ENCODE assay signal across 17 cellular contexts in genomic region chr10:70679498-70679897, GRCh38. TPM values are rescaled to one million over a fixed set of nuclear protein-coding genes. Genes with fewer than 3 reads are reported as not detected.
DNase-seq lines count a peak whose midpoint lies in the region; ATAC-seq and TF ChIP-seq lines count a peak whose summit lies in the region.
"Had no signal": no experiment of that assay in that cellular context is flagged by ENCODE, and none has a peak within 500 bp of the region (broad histone marks: within the 10 kb centered on the region; RNA-seq: fewer than 3 reads in every experiment).

No MANE protein-coding gene starts in this region.

- DNase-seq in GM04504 (ENCODE audit: low read depth) (peak; percentile 82), foreskin fibroblast (peak; percentile 87 to 96), skeletal muscle cell (ENCODE audit: low read depth) (peak; percentile 56), Calu3 (no peak), activated gamma-delta T cell treated with Interleukin-2 at 50 U/mL for 16 hours (no peak), NCI-H146 (lab: John Stamatoyannopoulos, UW) (no peak)
- DNase-seq: activated CD8-positive, alpha-beta memory T cell treated with anti-CD3 and anti-CD28 coated beads, Interleukin-2, amount 50 U/mL, for 4 hours; foreskin keratinocyte; naive B cell; NCI-H1048; NCI-H748 treated with DMSO at 0.1 percent for 48 hours; SJCRH30 had no signal

- no peak overlapping the region for H3K4me3 Mint-ChIP-seq in Calu3 (ENCODE audit: low read depth, unreplicated experiment)
- H3K4me3 Mint-ChIP-seq: naive B cell had no signal

- H3K4me1 Mint-ChIP-seq in Calu3 (ENCODE audit: low read depth, unreplicated experiment): no peaks in the 10 kb centered on the region

- peaks cover 61% of the 10 kb centered on the region for H3K27me3 Mint-ChIP-seq in Calu3 (ENCODE audit: unreplicated experiment)

- H3K9me3 Mint-ChIP-seq in Calu3 (ENCODE audit: low read depth, unreplicated experiment): no peaks in the 10 kb centered on the region
- H3K9me3 Mint-ChIP-seq: activated naive CD4-positive, alpha-beta T cell treated with anti-CD3 and anti-CD28 coated beads, Interleukin-2, amount 50 U/mL, for 72 hours; naive B cell had no signal

- no peak overlapping the region for H3K4me3 ChIP-seq in foreskin fibroblast (ENCODE audit: low read depth in 1 of 2, low read length in 2 of 2)
- H3K4me3 ChIP-seq in skeletal muscle cell (ENCODE audit: low read depth, low read length): no peak overlapping the region
- H3K4me3 ChIP-seq: right lobe of liver, SJCRH30 had no signal

- CTCF ChIA-PET in Calu3 (lab: Charles Lee): no interaction called here

- TF ChIP-seq CTCF in foreskin fibroblast (IDR thresholded peaks at IDR 0.05; ENCODE audit: low read depth, low read length): no peak
- no peak for TF ChIP-seq CTCF in Calu3 (IDR thresholded peaks at IDR 0.05; ENCODE audit: unreplicated experiment)

- intact Hi-C loops in Calu3 (cut with micrococcal nuclease; ENCODE audit: unreplicated experiment): no loop called here

- peak; percentile 87 for ATAC-seq in SK-N-SH treated with all-trans-retinoic acid at 6 μM for 48 hours
- ATAC-seq: activated naive CD4-positive, alpha-beta T cell treated with anti-CD3 and anti-CD28 coated beads, Interleukin-2, amount 50 U/mL, for 72 hours; foreskin keratinocyte; right lobe of liver had no signal

- H3K27ac Mint-ChIP-seq in Calu3 (ENCODE audit: unreplicated experiment): no peak overlapping the region

- H3K36me3 Mint-ChIP-seq in Calu3 (ENCODE audit: insufficient read depth, unreplicated experiment): no peaks in the 10 kb centered on the region
- H3K36me3 Mint-ChIP-seq: activated naive CD4-positive, alpha-beta T cell treated with anti-CD3 and anti-CD28 coated beads, Interleukin-2, amount 50 U/mL, for 72 hours; naive B cell had no signal

- BruUV-seq in Calu3 (replicated peaks; lab: Mats Ljungman, UMichigan): no TSS peak

TF ChIP-seq in SK-N-SH treated with all-trans-retinoic acid at 6 μM for 48 hours, 23 proteins besides CTCF, POLR2A, EP300 and RAD21:
- TF ChIP-seq ZNF565 (CRISPR knock-in tag; conservative IDR thresholded peaks at IDR 0.05; ENCODE audit: low read depth) (no peak), ESRRG (CRISPR knock-in tag; IDR thresholded peaks at IDR 0.05) (no peak), CSDC2 (CRISPR knock-in tag; IDR thresholded peaks at IDR 0.05) (no peak)

RNA-seq across cellular contexts. Expression of gene ADAMTS14, which starts 7.2 kb away (rescaled TPM):
- total RNA-seq in Calu3 (2022): 0.12 and 0.14 TPM in 2 replicates
- total RNA-seq: foreskin keratinocyte, HT1080, subcutaneous adipose tissue had no signal

Comparison
In these comparisons a context has a peak if more than half of its experiments do, and no peak if none do; other contexts are left out.
1. DNase-seq: peak in GM04504 (single experiment), foreskin fibroblast (2 of 2) and skeletal muscle cell (single experiment); none in Calu3 (single experiment), activated gamma-delta T cell treated with Interleukin-2 at 50 U/mL for 16 hours (single experiment) and NCI-H146 (single experiment).